In genomic region chr10:69179743-69180524, GRCh38 we compare ENCODE assay signal across 8 cellular contexts. TPM values are rescaled to one million over a fixed set of nuclear protein-coding genes. Genes with fewer than 3 reads are reported as not detected.
DNase-seq lines count a peak whose midpoint lies in the region; ATAC-seq, FAIRE-seq and TF ChIP-seq lines count a peak whose summit lies in the region.

SUPV3L1 (plus strand) TSS chr10:69180234; CDS start chr10:69180292, 58 bp downstream.

- DNase-seq in NCI-H187 (lab: John Stamatoyannopoulos, UW) (peak; percentile 73 to 88), ascending aorta (ENCODE audit: low spot score in 2 of 2) (peak; percentile 80 to 96), right atrium auricular region (ENCODE audit: low spot score) (peak; percentile 94), psoas muscle (peak; percentile 90 to 95), urothelium cell line (ENCODE audit: low spot score) (peak; percentile 97)
- DNase-seq in T-helper 2 cell treated with Interferon-gamma antibody and Interleukin-4, amounts not matched to agents 5 μg/mL and 100 μg/mL, for 36 hours (ENCODE audit: low spot score), result peak; percentile 85

- no peaks in the 10 kb centered on the region for H3K9me3 Mint-ChIP-seq in T-helper 2 cell treated with Interferon-gamma antibody and Interleukin-4, amounts not matched to agents 5 μg/mL and 100 μg/mL, for 36 hours

- peak; percentile 92 for FAIRE-seq in urothelium cell line (lab: Jason Lieb, UNC)

- H3K9me3 ChIP-seq in ascending aorta (no peaks in the 10 kb centered on the region), right atrium auricular region (no peaks in the 10 kb centered on the region), psoas muscle (no peaks in the 10 kb centered on the region)

- 0 to 1% (median 1%) methylated on average over 43 to 44 of the region's 44 CpGs for WGBS in psoas muscle, 3 donors

- H3K4me3 Mint-ChIP-seq in T-helper 2 cell treated with Interferon-gamma antibody and Interleukin-4, amounts not matched to agents 5 μg/mL and 100 μg/mL, for 36 hours, result peak within 1 kb of the TSS; percentile 89

- H3K27ac Mint-ChIP-seq in T-helper 2 cell treated with Interferon-gamma antibody and Interleukin-4, amounts not matched to agents 5 μg/mL and 100 μg/mL, for 36 hours, result peak within 1 kb of the TSS; percentile 99

- no peak for TF ChIP-seq CTCF in ascending aorta (IDR thresholded peaks at IDR 0.05)
- peak in 1 of 2 donors; percentile 12 for TF ChIP-seq CTCF in right atrium auricular region (IDR thresholded peaks at IDR 0.05)
- no peak for TF ChIP-seq CTCF in psoas muscle (IDR thresholded peaks at IDR 0.05)

- no peaks in the 10 kb centered on the region for H3K27me3 Mint-ChIP-seq in T-helper 2 cell treated with Interferon-gamma antibody and Interleukin-4, amounts not matched to agents 5 μg/mL and 100 μg/mL, for 36 hours (ENCODE audit: low read depth)

- H3K27ac ChIP-seq in ascending aorta (peak within 1 kb of the TSS; percentile 89 to 90), right atrium auricular region (peak within 1 kb of the TSS; percentile 86 to 95), psoas muscle (peak within 1 kb of the TSS; percentile 93)

- peak within 1 kb of the TSS; percentile 81 to 95 for H3K4me3 ChIP-seq in ascending aorta
- H3K4me3 ChIP-seq in right atrium auricular region, result peak within 1 kb of the TSS; percentile 94 to 96
- peak within 1 kb of the TSS; percentile 98 for H3K4me3 ChIP-seq in psoas muscle

- peaks cover 4% of the 10 kb centered on the region for H3K36me3 Mint-ChIP-seq in T-helper 2 cell treated with Interferon-gamma antibody and Interleukin-4, amounts not matched to agents 5 μg/mL and 100 μg/mL, for 36 hours (ENCODE audit: low read depth)

- H3K4me1 Mint-ChIP-seq in T-helper 2 cell treated with Interferon-gamma antibody and Interleukin-4, amounts not matched to agents 5 μg/mL and 100 μg/mL, for 36 hours (ENCODE audit: low read depth), result peaks cover 28% of the 10 kb centered on the region

- intact Hi-C loops in ascending aorta (cut with DNase I) (loop anchor here (1.0 to 10.0 kb wide), 6 partner anchors 57 to 775 kb away; partner anchors contain the start of genes KIFBP, RUFY2 and SLC25A16), psoas muscle (cut with DNase I) (no loop called here)

- H3K36me3 ChIP-seq in ascending aorta, result peaks cover 0 to 3% of the 10 kb centered on the region in 2 donors
- H3K36me3 ChIP-seq in right atrium auricular region, result no peaks in the 10 kb centered on the region
- H3K36me3 ChIP-seq in psoas muscle (ENCODE audit: insufficient read depth in 1 of 2, low read depth in 1 of 2), result peaks cover 5 to 17% of the 10 kb centered on the region in 2 donors

- H3K4me1 ChIP-seq in ascending aorta (peaks cover 4 to 17% of the 10 kb centered on the region in 2 donors), right atrium auricular region (peaks cover 0 to 23% of the 10 kb centered on the region in 2 donors), psoas muscle (peaks cover 33% of the 10 kb centered on the region)

- no peaks in the 10 kb centered on the region for H3K27me3 ChIP-seq in ascending aorta
- no peaks in the 10 kb centered on the region for H3K27me3 ChIP-seq in right atrium auricular region
- no peaks in the 10 kb centered on the region for H3K27me3 ChIP-seq in psoas muscle (ENCODE audit: insufficient read depth in 3 of 3, low read length in 2 of 3)

- ATAC-seq in GM18498 (IDR thresholded peaks at IDR 0.05; ENCODE audit: unreplicated experiment) (peak; percentile 86), HG02885 (IDR thresholded peaks at IDR 0.05; ENCODE audit: poor library complexity, unreplicated experiment) (peak; percentile 88), psoas muscle (peak; percentile 95 to 97 (median 96))

RNA-seq across cellular contexts. Expression of gene SUPV3L1, which starts in this region (rescaled TPM):
- total RNA-seq in ascending aorta (4.6 TPM), right atrium auricular region (10 to 100 TPM; 20.8 to 27.2 TPM), psoas muscle (10 to 100 TPM; 33.9 to 56.4 (median 43.8) TPM)
- polyA plus RNA-seq in psoas muscle, result 10 to 100 TPM; 50.6 to 55.6 (median 53.4) TPM

Comparison
In these comparisons a context has a peak if more than half of its experiments do, and no peak if none do; other contexts are left out.
1. Peak in every context shown above with its lines: DNase-seq, ATAC-seq, H3K4me3 ChIP-seq and H3K27ac ChIP-seq.